Comparison of ENCODE assay signal across 8 cellular contexts in the genomic region with DNA sequence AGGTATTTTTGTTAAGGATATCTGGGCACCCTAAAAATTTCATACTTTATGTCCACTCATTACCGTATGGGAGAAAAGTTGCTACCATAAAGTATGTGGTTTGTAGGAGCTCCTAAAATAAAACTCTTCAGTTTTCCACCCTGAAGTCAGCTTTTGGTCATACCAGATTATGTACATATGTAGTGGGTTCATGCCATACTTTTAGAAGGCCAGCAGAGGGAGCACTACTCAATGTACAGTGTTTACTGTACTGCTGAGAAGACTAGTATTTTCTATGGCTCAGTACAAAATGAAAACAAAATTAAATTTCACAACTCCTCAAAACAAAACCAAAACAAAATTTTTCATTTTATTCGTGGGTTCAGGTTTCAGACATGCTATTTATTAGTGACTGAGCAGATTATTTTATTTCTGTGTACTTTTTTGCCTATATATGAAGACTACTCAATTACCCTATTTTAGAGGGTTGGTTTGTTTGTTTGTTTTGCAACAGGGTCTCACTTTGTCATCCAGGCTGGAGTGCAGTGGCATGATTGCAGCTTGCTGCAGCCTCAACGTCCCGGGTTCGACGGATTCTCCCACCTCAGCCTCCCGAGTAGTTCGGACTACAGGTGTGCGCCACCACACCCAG. TPM values are rescaled to one million over a fixed set of nuclear protein-coding genes. Genes with fewer than 3 reads are reported as not detected.
DNase-seq lines count a peak whose midpoint lies in the region; ATAC-seq, FAIRE-seq and TF ChIP-seq lines count a peak whose summit lies in the region.

No MANE protein-coding gene starts in this region.

- H3K27ac Mint-ChIP-seq in neural progenitor cell = no peak overlapping the region

- peaks cover 11% of the 10 kb centered on the region for H3K36me3 Mint-ChIP-seq in neural progenitor cell

- DNase-seq in HL-60 (ENCODE audit: low read depth in 1 of 2, low spot score in 1 of 2) = peak; percentile 41 to 67
- peak; percentile 16 for DNase-seq in NCI-H82 treated with DMSO at 0.1 percent for 48 hours (lab: John Stamatoyannopoulos, UW; ENCODE audit: unreplicated experiment)
- DNase-seq in activated CD8-positive, alpha-beta memory T cell treated with anti-CD3 and anti-CD28 coated beads, Interleukin-2, amount 50 U/mL, for 4 hours = peak; percentile 47
- peak; percentile 74 for DNase-seq in fibroblast of gingiva (ENCODE audit: low read depth)
- DNase-seq in neural progenitor cell (ENCODE audit: low spot score) = peak; percentile 77
- DNase-seq in GOT3 (lab: John Stamatoyannopoulos, UW) = no peak

- H3F3A ChIP-seq in neural progenitor cell (ENCODE audit: low read depth) = no peaks in the 10 kb centered on the region

- H4K20me1 ChIP-seq in neural progenitor cell (ENCODE audit: low read depth) = no peaks in the 10 kb centered on the region

- TF ChIP-seq CTCF in HL-60 (IDR thresholded peaks at IDR 0.05; ENCODE audit: insufficient read depth, low read length) = peak; percentile 81
- TF ChIP-seq CTCF in neural progenitor cell (IDR thresholded peaks at IDR 0.05) = peak; percentile 93

- peaks cover under 1% of the 10 kb centered on the region for H3K79me2 ChIP-seq in neural progenitor cell (ENCODE audit: low read depth)

- no peak overlapping the region for H2AFZ ChIP-seq in neural progenitor cell (replicated peaks)

- no peaks in the 10 kb centered on the region for H3K4me1 Mint-ChIP-seq in neural progenitor cell

- H3K27ac ChIP-seq in HL-60 (replicated peaks) (no peak overlapping the region), neural progenitor cell (no peak overlapping the region)

- no peaks in the 10 kb centered on the region for H3K4me1 ChIP-seq in neural progenitor cell

- H3K9me3 Mint-ChIP-seq in neural progenitor cell = peaks cover 2% of the 10 kb centered on the region

- H3K9ac ChIP-seq in neural progenitor cell = no peak overlapping the region

- no peaks in the 10 kb centered on the region for H3K9me3 ChIP-seq in neural progenitor cell (ENCODE audit: low read depth)

- peak; percentile 95 for FAIRE-seq in G401.6 (lab: Jason Lieb, UNC)

- ATAC-seq in GM21526 (IDR thresholded peaks at IDR 0.05; ENCODE audit: low FRiP score, unreplicated experiment) = peak; percentile 91

- H3K27me3 Mint-ChIP-seq in neural progenitor cell (ENCODE audit: insufficient read depth, low read depth) = no peaks in the 10 kb centered on the region

- peaks cover 6% of the 10 kb centered on the region for H3K36me3 ChIP-seq in neural progenitor cell

- H3K4me3 Mint-ChIP-seq in neural progenitor cell = no peak overlapping the region

- no peak overlapping the region for H3K4me3 ChIP-seq in HL-60 (replicated peaks; ENCODE audit: insufficient read depth, low read length)
- H3K4me3 ChIP-seq in neural progenitor cell = no peak overlapping the region

- H3K27me3 ChIP-seq in HL-60 (ENCODE audit: insufficient read depth, poor library complexity, severe bottlenecking) = no peaks in the 10 kb centered on the region
- no peaks in the 10 kb centered on the region for H3K27me3 ChIP-seq in neural progenitor cell

- H3K4me2 ChIP-seq in neural progenitor cell = no peak overlapping the region

RNA-seq across cellular contexts. Expression of a gene that starts 24.3 kb away (rescaled TPM):
- 9.4 and 9.6 TPM in 2 replicates for total RNA-seq in neural progenitor cell (ENCODE audit: low replicate concordance)

RNA-seq across cellular contexts. Expression of a gene that starts 46.0 kb away (rescaled TPM):
- 14.7 and 19.7 TPM in 2 replicates for total RNA-seq in neural progenitor cell (ENCODE audit: low replicate concordance)
